ENCODE assay signal across 9 cellular contexts in the genomic region with DNA sequence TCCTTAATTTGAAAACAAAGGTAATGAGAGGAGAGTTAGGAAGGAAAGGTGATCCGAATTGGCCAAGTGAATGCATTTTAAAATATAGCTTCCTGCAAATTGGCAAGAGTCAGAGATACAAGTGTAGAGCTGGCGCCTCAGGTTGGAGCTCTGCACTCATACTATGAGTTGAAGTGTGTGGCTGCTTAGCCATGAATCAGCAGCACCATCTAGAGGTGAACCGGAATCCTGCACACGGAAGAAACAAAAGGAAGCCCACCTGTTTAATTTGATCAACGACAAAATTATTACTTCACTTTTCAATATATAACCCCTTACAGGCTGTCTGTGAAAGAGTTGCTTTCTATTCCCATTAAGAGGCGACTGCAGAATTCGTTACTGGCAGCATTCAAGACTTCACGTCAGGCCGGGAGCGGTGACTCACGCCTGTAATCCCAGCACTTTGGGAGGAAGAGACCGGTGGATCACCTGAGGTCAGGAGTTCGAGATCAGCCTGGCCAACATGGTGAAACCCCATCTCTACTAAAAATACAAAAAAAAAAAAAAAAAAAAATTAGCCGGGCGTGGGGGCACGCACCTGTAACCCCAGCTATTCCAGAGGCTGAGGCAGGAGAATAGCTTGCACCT.
DNase-seq lines count a peak whose midpoint lies in the region; ATAC-seq and TF ChIP-seq lines count a peak whose summit lies in the region.
"Had no signal": no experiment of that assay in that cellular context is flagged by ENCODE, and none has a peak within 500 bp of the region (broad histone marks: within the 10 kb centered on the region; RNA-seq: fewer than 3 reads in every experiment).

No MANE protein-coding gene starts in this region.

- CTCF ChIA-PET in Caco-2 (lab: Charles Lee): interaction anchor here (0.7 to 1.8 kb wide), 5 partner anchors 25 to 1100 kb away, joined by 3 to 31 read pairs (median 3); no protein-coding TSS in a partner anchor

- no peak overlapping the region for H3K14ac ChIP-seq in mesenchymal stem cell (ENCODE audit: low read length in 2 of 2)

- no peak overlapping the region for H2AFZ ChIP-seq in mesenchymal stem cell (ENCODE audit: low read depth, low read length)

- intact Hi-C loops in Caco-2 (cut with micrococcal nuclease; ENCODE audit: unreplicated experiment) (loop anchor here (1.0 kb wide), 1 partner anchor 229 kb away; no protein-coding TSS in a partner anchor), colonic mucosa (cut with DNase I) (loop anchor here (10.0 kb wide), 1 partner anchor 1065 kb away; no protein-coding TSS in a partner anchor)
- intact Hi-C loops in activated T-helper 2 cell treated with anti-CD3 and anti-CD28 coated beads, Interferon-gamma antibody, Interleukin-2, Interleukin-4, amounts not matched to agents 10 μg/mL and 5 μg/mL and 100 μg/mL, durations not matched to agents 14 hours and 24 hours and 36 hours (cut with micrococcal nuclease): no loop called here

- H3K4ac ChIP-seq in mesenchymal stem cell (ENCODE audit: low read depth in 1 of 2, low read length in 2 of 2): no peak overlapping the region

- H3K4me1 Mint-ChIP-seq in Caco-2 (ENCODE audit: low read depth, unreplicated experiment): no peaks in the 10 kb centered on the region
- H3K4me1 Mint-ChIP-seq in activated T-helper 2 cell treated with anti-CD3 and anti-CD28 coated beads, Interferon-gamma antibody, Interleukin-2, Interleukin-4, amounts not matched to agents 10 μg/mL and 5 μg/mL and 100 μg/mL, durations not matched to agents 14 hours and 24 hours and 36 hours (ENCODE audit: low read depth): no peaks in the 10 kb centered on the region

- no peak overlapping the region for H3K27ac Mint-ChIP-seq in Caco-2 (ENCODE audit: unreplicated experiment)
- H3K27ac Mint-ChIP-seq in activated T-helper 2 cell treated with anti-CD3 and anti-CD28 coated beads, Interferon-gamma antibody, Interleukin-2, Interleukin-4, amounts not matched to agents 10 μg/mL and 5 μg/mL and 100 μg/mL, durations not matched to agents 14 hours and 24 hours and 36 hours: no peak overlapping the region

- H3K36me3 ChIP-seq in Caco-2 (ENCODE audit: control insufficient read depth, insufficient read depth, low read length) (no peaks in the 10 kb centered on the region), colonic mucosa (no peaks in the 10 kb centered on the region), mesenchymal stem cell (ENCODE audit: control insufficient read depth in 1 of 2, insufficient read depth in 2 of 2, low read depth in 1 of 2, low read length in 2 of 2) (no peaks in the 10 kb centered on the region)
- H3K36me3 ChIP-seq: tibial artery had no signal

- H3K4me2 ChIP-seq in mesenchymal stem cell (ENCODE audit: low read length, poor library complexity, severe bottlenecking): no peak overlapping the region

- peak; percentile 89 to 93 for TF ChIP-seq CTCF in Caco-2 (IDR thresholded peaks at IDR 0.05; ENCODE audit: insufficient read depth in 1 of 2, low read depth in 1 of 2, low read length in 1 of 2, severe bottlenecking in 1 of 2, unreplicated experiment in 1 of 2)
- TF ChIP-seq CTCF in colonic mucosa (IDR thresholded peaks at IDR 0.05): peak; percentile 64

- no peak overlapping the region for H3K4me3 Mint-ChIP-seq in Caco-2 (ENCODE audit: unreplicated experiment)
- no peak overlapping the region for H3K4me3 Mint-ChIP-seq in activated T-helper 2 cell treated with anti-CD3 and anti-CD28 coated beads, Interferon-gamma antibody, Interleukin-2, Interleukin-4, amounts not matched to agents 10 μg/mL and 5 μg/mL and 100 μg/mL, durations not matched to agents 14 hours and 24 hours and 36 hours (ENCODE audit: low read depth)

- no peak overlapping the region for H3K18ac ChIP-seq in mesenchymal stem cell (ENCODE audit: low read depth in 1 of 2, low read length in 2 of 2)

- no peaks in the 10 kb centered on the region for H3K79me1 ChIP-seq in mesenchymal stem cell (replicated peaks; ENCODE audit: low read length, poor library complexity, severe bottlenecking)

- H3K27ac ChIP-seq in colonic mucosa: no peak overlapping the region
- no peak overlapping the region for H3K27ac ChIP-seq in mesenchymal stem cell (ENCODE audit: low read length, poor library complexity, severe bottlenecking)
- H3K27ac ChIP-seq: tibial artery had no signal

- H2BK120ac ChIP-seq in mesenchymal stem cell (ENCODE audit: low read depth, low read length): no peak overlapping the region

- WGBS in mesenchymal stem cell: 44% methylated on average over 16 of the region's 16 CpGs

- no peak overlapping the region for H2BK5ac ChIP-seq in mesenchymal stem cell (ENCODE audit: low read depth, low read length, poor library complexity, severe bottlenecking)

- H2BK15ac ChIP-seq in mesenchymal stem cell (ENCODE audit: low read depth, poor library complexity, severe bottlenecking): no peak overlapping the region

- no peak overlapping the region for H4K91ac ChIP-seq in mesenchymal stem cell (ENCODE audit: low read length)

- H3K9ac ChIP-seq in colonic mucosa (ENCODE audit: low read depth in 2 of 2, low read length in 2 of 2) (no peak overlapping the region), mesenchymal stem cell (ENCODE audit: low read length) (no peak overlapping the region)

- H3K27me3 Mint-ChIP-seq in Caco-2 (ENCODE audit: insufficient read depth, unreplicated experiment): peaks cover 4% of the 10 kb centered on the region
- no peaks in the 10 kb centered on the region for H3K27me3 Mint-ChIP-seq in activated T-helper 2 cell treated with anti-CD3 and anti-CD28 coated beads, Interferon-gamma antibody, Interleukin-2, Interleukin-4, amounts not matched to agents 10 μg/mL and 5 μg/mL and 100 μg/mL, durations not matched to agents 14 hours and 24 hours and 36 hours (ENCODE audit: low read depth)

- H3K27me3 ChIP-seq in Caco-2 (replicated peaks; ENCODE audit: control insufficient read depth, insufficient read depth, low read length) (peaks cover 1% of the 10 kb centered on the region; the same call in 1 of the 2 replicates), colonic mucosa (no peaks in the 10 kb centered on the region), mesenchymal stem cell (ENCODE audit: control insufficient read depth in 1 of 2, insufficient read depth in 1 of 2, low read length in 2 of 2) (no peaks in the 10 kb centered on the region)
- H3K27me3 ChIP-seq: tibial artery had no signal

- no TSS peak for BruUV-seq in Caco-2 (replicated peaks; lab: Mats Ljungman, UMichigan)

- H3K9me3 Mint-ChIP-seq in Caco-2 (ENCODE audit: unreplicated experiment): no peaks in the 10 kb centered on the region
- peaks cover 12% of the 10 kb centered on the region for H3K9me3 Mint-ChIP-seq in activated T-helper 2 cell treated with anti-CD3 and anti-CD28 coated beads, Interferon-gamma antibody, Interleukin-2, Interleukin-4, amounts not matched to agents 10 μg/mL and 5 μg/mL and 100 μg/mL, durations not matched to agents 14 hours and 24 hours and 36 hours

- H3K4me1 ChIP-seq in Caco-2 (no peaks in the 10 kb centered on the region), colonic mucosa (no peaks in the 10 kb centered on the region), mesenchymal stem cell (ENCODE audit: control insufficient read depth, insufficient read depth, low read depth, low read length) (no peaks in the 10 kb centered on the region)
- H3K4me1 ChIP-seq: tibial artery had no signal

- no peak overlapping the region for H3K23ac ChIP-seq in mesenchymal stem cell (ENCODE audit: low read length in 2 of 2)

- H2AK5ac ChIP-seq in mesenchymal stem cell (ENCODE audit: low read length, severe bottlenecking): no peak overlapping the region

- no peak overlapping the region for H4K8ac ChIP-seq in mesenchymal stem cell (ENCODE audit: low read length)

- H3K36me3 Mint-ChIP-seq in Caco-2 (ENCODE audit: insufficient read depth, unreplicated experiment): no peaks in the 10 kb centered on the region
- no peaks in the 10 kb centered on the region for H3K36me3 Mint-ChIP-seq in activated T-helper 2 cell treated with anti-CD3 and anti-CD28 coated beads, Interferon-gamma antibody, Interleukin-2, Interleukin-4, amounts not matched to agents 10 μg/mL and 5 μg/mL and 100 μg/mL, durations not matched to agents 14 hours and 24 hours and 36 hours (ENCODE audit: low read depth)

- POLR2A ChIA-PET in Caco-2 (lab: Charles Lee): no interaction called here

- DNase-seq in Caco-2: peak; percentile 53 to 67
- DNase-seq in NCI-H748 (lab: John Stamatoyannopoulos, UW; ENCODE audit: unreplicated experiment): peak; percentile 67
- peak; percentile 38 for DNase-seq in colonic mucosa
- peak; percentile 48 for DNase-seq in mesenchymal stem cell
- DNase-seq in activated T-helper 2 cell treated with anti-CD3 and anti-CD28 coated beads, Interferon-gamma antibody, Interleukin-2, Interleukin-4, amounts not matched to agents 10 μg/mL and 5 μg/mL and 100 μg/mL, durations not matched to agents 14 hours and 24 hours and 36 hours (ENCODE audit: low spot score): no peak
- no peak for DNase-seq in GM19238 (ENCODE audit: insufficient read length, low spot score)
- DNase-seq in GOT3 (lab: John Stamatoyannopoulos, UW): no peak

- peak; percentile 65 for ATAC-seq in HG02623 (IDR thresholded peaks at IDR 0.05; ENCODE audit: unreplicated experiment)

- H2BK12ac ChIP-seq in mesenchymal stem cell (ENCODE audit: low read length in 2 of 2): no peak overlapping the region

- H3K9me3 ChIP-seq in Caco-2 (no peaks in the 10 kb centered on the region), colonic mucosa (no peaks in the 10 kb centered on the region), mesenchymal stem cell (ENCODE audit: control insufficient read depth, low read length) (no peaks in the 10 kb centered on the region)
- H3K9me3 ChIP-seq: tibial artery had no signal

- H3K4me3 ChIP-seq in Caco-2 (ENCODE audit: low read depth, low read length): no peak overlapping the region
- no peak overlapping the region for H3K4me3 ChIP-seq in colonic mucosa
- no peak overlapping the region for H3K4me3 ChIP-seq in mesenchymal stem cell (ENCODE audit: insufficient read depth in 1 of 2, low read depth in 1 of 2, low read length in 2 of 2)
- H3K4me3 ChIP-seq: tibial artery had no signal

Comparison
In these comparisons a context has a peak if more than half of its experiments do, and no peak if none do; other contexts are left out.
1. DNase-seq: peak in Caco-2 (2 of 2), NCI-H748 (single experiment), colonic mucosa (single experiment) and mesenchymal stem cell (single experiment); none in activated T-helper 2 cell treated with anti-CD3 and anti-CD28 coated beads, Interferon-gamma antibody, Interleukin-2, Interleukin-4, amounts not matched to agents 10 μg/mL and 5 μg/mL and 100 μg/mL, durations not matched to agents 14 hours and 24 hours and 36 hours (single experiment), GM19238 (single experiment) and GOT3 (single experiment).